Comparison of ENCODE assay signal across 1 cellular context in the genomic region with DNA sequence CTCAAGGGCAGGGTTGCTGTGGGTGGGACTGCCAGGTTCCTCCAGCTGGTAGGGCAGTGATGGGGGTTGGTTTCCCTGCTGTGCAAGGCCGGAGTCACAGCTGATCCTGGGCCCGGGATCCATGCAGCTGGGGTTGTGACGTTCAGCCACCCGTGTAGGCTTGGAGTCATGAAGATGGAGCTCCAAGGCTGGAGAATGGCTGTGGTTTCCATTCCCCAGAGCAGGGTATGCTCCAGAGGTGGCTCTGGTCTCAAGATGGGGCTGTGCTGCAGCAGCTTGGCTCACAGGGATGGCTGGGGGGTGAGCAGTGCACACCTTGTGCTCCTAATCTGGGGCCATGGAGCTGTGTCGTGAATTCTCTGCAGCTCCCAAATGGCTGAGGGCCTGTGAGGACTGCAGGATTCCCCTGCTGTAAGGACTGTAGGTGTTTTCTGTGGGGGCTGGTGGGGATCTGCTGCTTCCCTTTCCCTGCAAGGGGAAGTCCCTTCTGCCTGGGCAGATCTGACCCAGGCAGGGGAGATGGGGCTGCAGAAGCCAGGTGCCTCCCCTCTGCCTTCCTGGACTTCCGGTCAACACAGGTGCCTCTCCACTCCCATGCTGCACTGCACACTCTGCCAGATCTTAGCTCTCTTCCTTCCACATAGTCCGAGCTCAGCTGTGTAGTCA.
TF ChIP-seq lines count a peak whose summit lies in the region.

No MANE protein-coding gene starts in this region.

TF ChIP-seq in H1, 55 proteins besides CTCF, POLR2A, EP300 and RAD21:
- no peak for TF ChIP-seq KDM1A (IDR thresholded peaks at IDR 0.05; ENCODE audit: borderline replicate concordance, low read length)
- TF ChIP-seq, protein P1, sequence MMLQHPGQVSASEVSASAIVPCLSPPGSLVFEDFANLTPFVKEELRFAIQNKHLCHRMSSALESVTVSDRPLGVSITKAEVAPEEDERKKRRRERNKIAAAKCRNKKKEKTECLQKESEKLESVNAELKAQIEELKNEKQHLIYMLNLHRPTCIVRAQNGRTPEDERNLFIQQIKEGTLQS (IDR thresholded peaks at IDR 0.05; ENCODE audit: insufficient read depth, low read depth, low read length), result no peak
- TF ChIP-seq BRCA1 (IDR thresholded peaks at IDR 0.05; ENCODE audit: low read depth, low read length), result no peak
- TF ChIP-seq, protein P2, sequence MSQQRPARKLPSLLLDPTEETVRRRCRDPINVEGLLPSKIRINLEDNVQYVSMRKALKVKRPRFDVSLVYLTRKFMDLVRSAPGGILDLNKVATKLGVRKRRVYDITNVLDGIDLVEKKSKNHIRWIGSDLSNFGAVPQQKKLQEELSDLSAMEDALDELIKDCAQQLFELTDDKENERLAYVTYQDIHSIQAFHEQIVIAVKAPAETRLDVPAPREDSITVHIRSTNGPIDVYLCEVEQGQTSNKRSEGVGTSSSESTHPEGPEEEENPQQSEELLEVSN (IDR thresholded peaks at IDR 0.05), result no peak
- TF ChIP-seq CHD2 (IDR thresholded peaks at IDR 0.05; ENCODE audit: low read length), result no peak
- TF ChIP-seq, protein P3, sequence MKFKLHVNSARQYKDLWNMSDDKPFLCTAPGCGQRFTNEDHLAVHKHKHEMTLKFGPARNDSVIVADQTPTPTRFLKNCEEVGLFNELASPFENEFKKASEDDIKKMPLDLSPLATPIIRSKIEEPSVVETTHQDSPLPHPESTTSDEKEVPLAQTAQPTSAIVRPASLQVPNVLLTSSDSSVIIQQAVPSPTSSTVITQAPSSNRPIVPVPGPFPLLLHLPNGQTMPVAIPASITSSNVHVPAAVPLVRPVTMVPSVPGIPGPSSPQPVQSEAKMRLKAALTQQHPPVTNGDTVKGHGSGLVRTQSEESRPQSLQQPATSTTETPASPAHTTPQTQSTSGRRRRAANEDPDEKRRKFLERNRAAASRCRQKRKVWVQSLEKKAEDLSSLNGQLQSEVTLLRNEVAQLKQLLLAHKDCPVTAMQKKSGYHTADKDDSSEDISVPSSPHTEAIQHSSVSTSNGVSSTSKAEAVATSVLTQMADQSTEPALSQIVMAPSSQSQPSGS (IDR thresholded peaks at IDR 0.05; ENCODE audit: low read length), result no peak
- TF ChIP-seq JUND (IDR thresholded peaks at IDR 0.05; ENCODE audit: low read length), result no peak
- no peak for TF ChIP-seq CBX8 (IDR thresholded peaks at IDR 0.05; ENCODE audit: borderline replicate concordance, low read depth, low read length)
- TF ChIP-seq SIX5 (IDR thresholded peaks at IDR 0.05; ENCODE audit: low read depth, low read length), result no peak
- TF ChIP-seq GABPA (IDR thresholded peaks at IDR 0.05; ENCODE audit: borderline replicate concordance, insufficient read depth, low read length), result no peak
- TF ChIP-seq HDAC6 (IDR thresholded peaks at IDR 0.05; ENCODE audit: low read depth, low read length), result no peak
- TF ChIP-seq, protein P4, sequence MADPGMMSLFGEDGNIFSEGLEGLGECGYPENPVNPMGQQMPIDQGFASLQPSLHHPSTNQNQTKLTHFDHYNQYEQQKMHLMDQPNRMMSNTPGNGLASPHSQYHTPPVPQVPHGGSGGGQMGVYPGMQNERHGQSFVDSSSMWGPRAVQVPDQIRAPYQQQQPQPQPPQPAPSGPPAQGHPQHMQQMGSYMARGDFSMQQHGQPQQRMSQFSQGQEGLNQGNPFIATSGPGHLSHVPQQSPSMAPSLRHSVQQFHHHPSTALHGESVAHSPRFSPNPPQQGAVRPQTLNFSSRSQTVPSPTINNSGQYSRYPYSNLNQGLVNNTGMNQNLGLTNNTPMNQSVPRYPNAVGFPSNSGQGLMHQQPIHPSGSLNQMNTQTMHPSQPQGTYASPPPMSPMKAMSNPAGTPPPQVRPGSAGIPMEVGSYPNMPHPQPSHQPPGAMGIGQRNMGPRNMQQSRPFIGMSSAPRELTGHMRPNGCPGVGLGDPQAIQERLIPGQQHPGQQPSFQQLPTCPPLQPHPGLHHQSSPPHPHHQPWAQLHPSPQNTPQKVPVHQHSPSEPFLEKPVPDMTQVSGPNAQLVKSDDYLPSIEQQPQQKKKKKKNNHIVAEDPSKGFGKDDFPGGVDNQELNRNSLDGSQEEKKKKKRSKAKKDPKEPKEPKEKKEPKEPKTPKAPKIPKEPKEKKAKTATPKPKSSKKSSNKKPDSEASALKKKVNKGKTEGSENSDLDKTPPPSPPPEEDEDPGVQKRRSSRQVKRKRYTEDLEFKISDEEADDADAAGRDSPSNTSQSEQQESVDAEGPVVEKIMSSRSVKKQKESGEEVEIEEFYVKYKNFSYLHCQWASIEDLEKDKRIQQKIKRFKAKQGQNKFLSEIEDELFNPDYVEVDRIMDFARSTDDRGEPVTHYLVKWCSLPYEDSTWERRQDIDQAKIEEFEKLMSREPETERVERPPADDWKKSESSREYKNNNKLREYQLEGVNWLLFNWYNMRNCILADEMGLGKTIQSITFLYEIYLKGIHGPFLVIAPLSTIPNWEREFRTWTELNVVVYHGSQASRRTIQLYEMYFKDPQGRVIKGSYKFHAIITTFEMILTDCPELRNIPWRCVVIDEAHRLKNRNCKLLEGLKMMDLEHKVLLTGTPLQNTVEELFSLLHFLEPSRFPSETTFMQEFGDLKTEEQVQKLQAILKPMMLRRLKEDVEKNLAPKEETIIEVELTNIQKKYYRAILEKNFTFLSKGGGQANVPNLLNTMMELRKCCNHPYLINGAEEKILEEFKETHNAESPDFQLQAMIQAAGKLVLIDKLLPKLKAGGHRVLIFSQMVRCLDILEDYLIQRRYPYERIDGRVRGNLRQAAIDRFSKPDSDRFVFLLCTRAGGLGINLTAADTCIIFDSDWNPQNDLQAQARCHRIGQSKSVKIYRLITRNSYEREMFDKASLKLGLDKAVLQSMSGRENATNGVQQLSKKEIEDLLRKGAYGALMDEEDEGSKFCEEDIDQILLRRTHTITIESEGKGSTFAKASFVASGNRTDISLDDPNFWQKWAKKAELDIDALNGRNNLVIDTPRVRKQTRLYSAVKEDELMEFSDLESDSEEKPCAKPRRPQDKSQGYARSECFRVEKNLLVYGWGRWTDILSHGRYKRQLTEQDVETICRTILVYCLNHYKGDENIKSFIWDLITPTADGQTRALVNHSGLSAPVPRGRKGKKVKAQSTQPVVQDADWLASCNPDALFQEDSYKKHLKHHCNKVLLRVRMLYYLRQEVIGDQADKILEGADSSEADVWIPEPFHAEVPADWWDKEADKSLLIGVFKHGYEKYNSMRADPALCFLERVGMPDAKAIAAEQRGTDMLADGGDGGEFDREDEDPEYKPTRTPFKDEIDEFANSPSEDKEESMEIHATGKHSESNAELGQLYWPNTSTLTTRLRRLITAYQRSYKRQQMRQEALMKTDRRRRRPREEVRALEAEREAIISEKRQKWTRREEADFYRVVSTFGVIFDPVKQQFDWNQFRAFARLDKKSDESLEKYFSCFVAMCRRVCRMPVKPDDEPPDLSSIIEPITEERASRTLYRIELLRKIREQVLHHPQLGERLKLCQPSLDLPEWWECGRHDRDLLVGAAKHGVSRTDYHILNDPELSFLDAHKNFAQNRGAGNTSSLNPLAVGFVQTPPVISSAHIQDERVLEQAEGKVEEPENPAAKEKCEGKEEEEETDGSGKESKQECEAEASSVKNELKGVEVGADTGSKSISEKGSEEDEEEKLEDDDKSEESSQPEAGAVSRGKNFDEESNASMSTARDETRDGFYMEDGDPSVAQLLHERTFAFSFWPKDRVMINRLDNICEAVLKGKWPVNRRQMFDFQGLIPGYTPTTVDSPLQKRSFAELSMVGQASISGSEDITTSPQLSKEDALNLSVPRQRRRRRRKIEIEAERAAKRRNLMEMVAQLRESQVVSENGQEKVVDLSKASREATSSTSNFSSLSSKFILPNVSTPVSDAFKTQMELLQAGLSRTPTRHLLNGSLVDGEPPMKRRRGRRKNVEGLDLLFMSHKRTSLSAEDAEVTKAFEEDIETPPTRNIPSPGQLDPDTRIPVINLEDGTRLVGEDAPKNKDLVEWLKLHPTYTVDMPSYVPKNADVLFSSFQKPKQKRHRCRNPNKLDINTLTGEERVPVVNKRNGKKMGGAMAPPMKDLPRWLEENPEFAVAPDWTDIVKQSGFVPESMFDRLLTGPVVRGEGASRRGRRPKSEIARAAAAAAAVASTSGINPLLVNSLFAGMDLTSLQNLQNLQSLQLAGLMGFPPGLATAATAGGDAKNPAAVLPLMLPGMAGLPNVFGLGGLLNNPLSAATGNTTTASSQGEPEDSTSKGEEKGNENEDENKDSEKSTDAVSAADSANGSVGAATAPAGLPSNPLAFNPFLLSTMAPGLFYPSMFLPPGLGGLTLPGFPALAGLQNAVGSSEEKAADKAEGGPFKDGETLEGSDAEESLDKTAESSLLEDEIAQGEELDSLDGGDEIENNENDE (IDR thresholded peaks at IDR 0.05; ENCODE audit: insufficient replicate concordance, low read length), result no peak
- no peak for TF ChIP-seq RBBP5 (IDR thresholded peaks at IDR 0.05; ENCODE audit: borderline replicate concordance, low read depth, low read length)
